ENCODE assay signal across 2 cellular contexts in the genomic region with DNA sequence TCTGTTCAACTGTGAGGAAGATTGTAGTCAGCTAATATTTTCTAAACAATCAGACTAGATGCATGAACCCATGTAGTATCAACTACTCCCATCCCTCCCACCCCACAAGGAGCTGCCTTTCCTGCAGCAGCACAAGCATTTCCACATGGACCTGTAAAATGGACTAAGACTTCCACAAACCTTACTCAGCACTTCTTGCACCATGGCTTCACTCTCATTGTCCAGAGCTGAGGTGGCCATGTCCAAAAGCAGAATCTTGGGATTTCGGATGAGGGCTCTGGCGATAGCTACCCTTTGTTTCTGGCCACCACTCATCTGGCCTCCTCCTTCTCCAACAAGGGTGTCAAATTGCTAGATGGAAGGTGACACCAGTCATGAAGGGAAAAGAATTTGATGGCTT.
TF ChIP-seq lines count a peak whose summit lies in the region.

No MANE protein-coding gene starts in this region.

TF ChIP-seq in HepG2, 621 proteins besides CTCF, POLR2A, EP300 and RAD21:
- TF ChIP-seq MAFF (IDR thresholded peaks at IDR 0.05; ENCODE audit: low read depth, low read length) (peak; percentile 70), MAFK (conservative IDR thresholded peaks at IDR 0.05 in 1 of 2, IDR thresholded peaks at IDR 0.05 in 1 of 2; ENCODE audit: low read length in 2 of 2) (peak; percentile 70 to 81), ZSCAN31 (CRISPR knock-in tag; IDR thresholded peaks at IDR 0.05; ENCODE audit: low read depth) (no peak)
- TF ChIP-seq, protein P1, sequence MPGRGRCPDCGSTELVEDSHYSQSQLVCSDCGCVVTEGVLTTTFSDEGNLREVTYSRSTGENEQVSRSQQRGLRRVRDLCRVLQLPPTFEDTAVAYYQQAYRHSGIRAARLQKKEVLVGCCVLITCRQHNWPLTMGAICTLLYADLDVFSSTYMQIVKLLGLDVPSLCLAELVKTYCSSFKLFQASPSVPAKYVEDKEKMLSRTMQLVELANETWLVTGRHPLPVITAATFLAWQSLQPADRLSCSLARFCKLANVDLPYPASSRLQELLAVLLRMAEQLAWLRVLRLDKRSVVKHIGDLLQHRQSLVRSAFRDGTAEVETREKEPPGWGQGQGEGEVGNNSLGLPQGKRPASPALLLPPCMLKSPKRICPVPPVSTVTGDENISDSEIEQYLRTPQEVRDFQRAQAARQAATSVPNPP (CRISPR knock-in tag; IDR thresholded peaks at IDR 0.05) = no peak

TF ChIP-seq in H1, 55 proteins besides CTCF, POLR2A, EP300 and RAD21:
- TF ChIP-seq SIRT6 (IDR thresholded peaks at IDR 0.05; ENCODE audit: low read length) (no peak), TEAD4 (IDR thresholded peaks at IDR 0.05; ENCODE audit: low read depth, low read length) (no peak), CBX8 (IDR thresholded peaks at IDR 0.05; ENCODE audit: borderline replicate concordance, low read depth, low read length) (no peak), CEBPB (IDR thresholded peaks at IDR 0.05; ENCODE audit: low read depth, low read length) (no peak), MAFK (IDR thresholded peaks at IDR 0.05; ENCODE audit: low read depth, low read length) (0 out of 2 replicates have a peak, but pooled peaks have one; percentile 18), CHD1 (IDR thresholded peaks at IDR 0.05; ENCODE audit: low read depth, low read length) (no peak)
